11 cellular contexts compared by ENCODE assay signal in the genomic region with DNA sequence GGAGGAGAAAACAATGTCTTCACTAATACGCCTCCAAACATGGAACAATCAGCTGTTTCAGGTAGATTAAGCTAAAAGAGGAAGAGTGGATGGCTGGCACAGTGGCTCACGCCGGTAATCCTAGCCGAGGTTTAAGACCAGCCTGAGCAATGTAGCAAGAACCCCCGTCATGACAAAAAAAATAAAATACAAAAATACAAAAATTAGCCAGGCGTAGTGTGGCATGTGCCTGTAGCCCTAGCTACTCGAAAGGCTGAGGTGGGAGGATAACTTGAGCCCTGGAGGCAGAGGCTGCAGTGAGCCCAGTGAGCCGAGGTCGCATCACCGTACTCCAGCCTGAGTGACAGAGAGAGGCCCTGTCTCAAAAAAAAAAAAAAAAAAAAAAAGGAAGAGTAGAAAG. TPM values are rescaled to one million over a fixed set of nuclear protein-coding genes. Genes with fewer than 3 reads are reported as not detected.
DNase-seq lines count a peak whose midpoint lies in the region; ATAC-seq, FAIRE-seq and TF ChIP-seq lines count a peak whose summit lies in the region.
"Had no signal": no experiment of that assay in that cellular context is flagged by ENCODE, and none has a peak within 500 bp of the region (broad histone marks: within the 10 kb centered on the region; RNA-seq: fewer than 3 reads in every experiment).

No MANE protein-coding gene starts in this region.

- H3K4me1 ChIP-seq in A549 (peaks cover 31% of the 10 kb centered on the region), SJCRH30 (peaks cover 3% of the 10 kb centered on the region), iPS-20b (ENCODE audit: insufficient read depth, low read length) (peaks cover 20% of the 10 kb centered on the region)

- H3K4me3 ChIP-seq in A549 (no peak overlapping the region), SJCRH30 (peak overlapping the region; percentile 65; the same call in 1 of the 2 replicates), iPS-20b (ENCODE audit: low read length) (peak overlapping the region; percentile 70)

- no peak for TF ChIP-seq EP300 in A549 (IDR thresholded peaks at IDR 0.05)

- no peak for TF ChIP-seq RAD21 in A549 (conservative IDR thresholded peaks at IDR 0.05 in 1 of 2, IDR thresholded peaks at IDR 0.05 in 1 of 2)

- POLR2A ChIA-PET in A549 (lab: Yijun Ruan, JAX): interaction anchor here (0.7 to 1.5 kb wide), 6 partner anchors 12 to 156 kb away, joined by 3 to 7 read pairs (median 4); no protein-coding TSS in a partner anchor

- H3K9me3 ChIP-seq in A549 (no peaks in the 10 kb centered on the region), SJCRH30 (replicated peaks) (no peaks in the 10 kb centered on the region), iPS-20b (ENCODE audit: insufficient read depth, low read depth, low read length) (no peaks in the 10 kb centered on the region)

- no peak for TF ChIP-seq CTCF in A549 (IDR thresholded peaks at IDR 0.05)

- no peak for TF ChIP-seq POLR2A in A549 (IDR thresholded peaks at IDR 0.05; ENCODE audit: low read length)
- no peak for TF ChIP-seq POLR2A in GM18505 (IDR thresholded peaks at IDR 0.05; ENCODE audit: borderline replicate concordance, extremely low read depth, insufficient read depth, insufficient read length)

- H3K4me2 ChIP-seq in A549: 0 out of 3 replicates have a peak overlapping the region, but pooled peaks have one; percentile 74

- DNase-seq in A549 (ENCODE audit: low read depth in 1 of 2, low spot score in 1 of 2) (no peak), ELF-1 (ENCODE audit: low read depth, low spot score) (peak; percentile 66), SJCRH30 (no peak), HUDEP-2 (lab: John Stamatoyannopoulos, UW; ENCODE audit: unreplicated experiment in 76 of 76) (no peak), HTR-8/SVneo (ENCODE audit: insufficient read length, low spot score) (no peak), mesenteric fat pad (ENCODE audit: low spot score) (no peak)
- DNase-seq: activated effector memory CD4-positive, alpha-beta T cell treated with anti-CD3 and anti-CD28 coated beads, Interleukin-2, amount 50 U/mL, for 16 hours; hippocampal formation; NCI-H524 treated with DMSO at 0.1 percent for 48 hours had no signal

- FAIRE-seq in A549 (lab: Jason Lieb, UNC) (no peak), HTR-8/SVneo (lab: Jason Lieb, UNC) (no peak)

- CTCF ChIA-PET in A549 (lab: Yijun Ruan, JAX): interaction anchor here (0.6 to 2.1 kb wide), 20 partner anchors 12 to 519 kb away, joined by 3 to 10 read pairs (median 4); no protein-coding TSS in a partner anchor

- ATAC-seq in A549: no peak
- ATAC-seq in GM18505 (IDR thresholded peaks at IDR 0.05; ENCODE audit: unreplicated experiment): no peak

- H3K36me3 ChIP-seq in SJCRH30 (no peaks in the 10 kb centered on the region), iPS-20b (ENCODE audit: insufficient read depth, low read depth, low read length) (no peaks in the 10 kb centered on the region)

- H3K27me3 ChIP-seq in SJCRH30 (no peaks in the 10 kb centered on the region), iPS-20b (ENCODE audit: insufficient read depth, low read length) (peaks cover 7% of the 10 kb centered on the region; the same call in 1 of the 2 replicates)

- no peak overlapping the region for H3K9ac ChIP-seq in iPS-20b (ENCODE audit: low read depth, low read length)

- 89% methylated on average over 10 of the region's 10 CpGs for WGBS in A549 (ENCODE audit: missing lambda C conversion rate)

- H3K27ac ChIP-seq in A549 (peak overlapping the region; percentile 96 to 99; a peak in 5 of 6 replicates), SJCRH30 (no peak overlapping the region), iPS-20b (ENCODE audit: low read length) (no peak overlapping the region)

TF ChIP-seq in A549, 52 proteins besides CTCF, POLR2A, EP300 and RAD21:
- TF ChIP-seq EHMT2 (IDR thresholded peaks at IDR 0.05; ENCODE audit: low read depth) (no peak), JUN (IDR thresholded peaks at IDR 0.05) (no peak), ESRRA (IDR thresholded peaks at IDR 0.05; ENCODE audit: borderline replicate concordance, low read length) (no peak), E2F6 (IDR thresholded peaks at IDR 0.05; ENCODE audit: borderline replicate concordance, low read depth) (no peak), MAFK (IDR thresholded peaks at IDR 0.05; ENCODE audit: partially characterized antibody) (no peak), ATOH8 (CRISPR knock-in tag; IDR thresholded peaks at IDR 0.05; ENCODE audit: low read depth) (no peak), ZC3H11A (IDR thresholded peaks at IDR 0.05) (no peak), SMC3 (IDR thresholded peaks at IDR 0.05) (no peak), CBX2 (IDR thresholded peaks at IDR 0.05; ENCODE audit: borderline replicate concordance, low read depth) (no peak), ZNF302 (CRISPR knock-in tag; IDR thresholded peaks at IDR 0.05) (no peak)
- TF ChIP-seq, protein P1, sequence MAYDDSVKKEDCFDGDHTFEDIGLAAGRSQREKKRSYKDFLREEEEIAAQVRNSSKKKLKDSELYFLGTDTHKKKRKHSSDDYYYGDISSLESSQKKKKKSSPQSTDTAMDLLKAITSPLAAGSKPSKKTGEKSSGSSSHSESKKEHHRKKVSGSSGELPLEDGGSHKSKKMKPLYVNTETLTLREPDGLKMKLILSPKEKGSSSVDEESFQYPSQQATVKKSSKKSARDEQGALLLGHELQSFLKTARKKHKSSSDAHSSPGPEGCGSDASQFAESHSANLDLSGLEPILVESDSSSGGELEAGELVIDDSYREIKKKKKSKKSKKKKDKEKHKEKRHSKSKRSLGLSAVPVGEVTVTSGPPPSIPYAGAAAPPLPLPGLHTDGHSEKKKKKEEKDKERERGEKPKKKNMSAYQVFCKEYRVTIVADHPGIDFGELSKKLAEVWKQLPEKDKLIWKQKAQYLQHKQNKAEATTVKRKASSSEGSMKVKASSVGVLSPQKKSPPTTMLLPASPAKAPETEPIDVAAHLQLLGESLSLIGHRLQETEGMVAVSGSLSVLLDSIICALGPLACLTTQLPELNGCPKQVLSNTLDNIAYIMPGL (CRISPR knock-in tag; IDR thresholded peaks at IDR 0.05; ENCODE audit: borderline replicate concordance): no peak

RNA-seq across cellular contexts. Expression of gene MED13L, which starts 1.2 kb away (rescaled TPM):
- polyA plus RNA-seq in A549 (2011; rRNA removed) (126 and 134 TPM in 2 replicates), A549 (2017; fragmentation: RNase III; extraction: RNeasy Plus Mini Kit Qiagen cat#74134 plus additional on column Dnase treatment) (23.2 to 27.7 TPM (median 25.9 TPM) in 3 replicates)
- 21.5 and 29.3 TPM in 2 replicates for polyA plus RNA-seq in A549 (2012; cell fraction: cytosol; rRNA removed)
- polyA plus RNA-seq in A549 (2012; cell fraction: nucleus; rRNA removed): 22.3 and 36.4 TPM in 2 replicates
- 321 and 335 TPM in 2 replicates for polyA minus RNA-seq in A549 (2011; rRNA and poly(A)+ RNA removed)
- total RNA-seq in SJCRH30 (2014; rRNA removed; shearing (Covaris generic)): 49.1 and 62.0 TPM in 2 replicates
- total RNA-seq in mesenteric fat pad: 136 TPM

Comparison
In these comparisons a context has a peak if more than half of its experiments do, and no peak if none do; other contexts are left out.
1. H3K27ac ChIP-seq: peak in A549 (2 of 2); none in SJCRH30 (single experiment) and iPS-20b (single experiment).